ENCODE assay signal across 8 cellular contexts in genomic region chr6:46204880-46205650, GRCh38. TPM values are rescaled to one million over a fixed set of nuclear protein-coding genes. Genes with fewer than 3 reads are reported as not detected.
"Had no signal": no experiment of that assay in that cellular context is flagged by ENCODE, and none has a peak within 500 bp of the region (broad histone marks: within the 10 kb centered on the region; RNA-seq: fewer than 3 reads in every experiment).

No MANE protein-coding gene starts in this region.

- ATAC-seq: K562 had no signal

- H2AFZ ChIP-seq: GM23248 had no signal

- H3K27ac ChIP-seq: GM23248 had no signal

- DNase-seq: GM23248, GOT3, H9, HCEC 1CT, IMR-90, KG1 had no signal

- H3K9ac ChIP-seq: GM23248 had no signal

- H3K4me3 ChIP-seq: GM23248, K562 had no signal

- FAIRE-seq: H54, K562 had no signal

RNA-seq across cellular contexts. Expression of gene ENPP5, which starts 34.3 kb away (rescaled TPM):
- total RNA-seq: GM23248, K562 had no signal
- polyA plus RNA-seq: IMR-90, K562 had no signal
